Comparison of ENCODE assay signal across 1 cellular context in genomic region chr2:212538156-212539144, GRCh38.
TF ChIP-seq lines count a peak whose summit lies in the region.

TSS of gene ERBB4 (minus strand) at chr2:212538802. CDS start at chr2:212538530, 272 bp downstream.

TF ChIP-seq in H1, 55 proteins besides CTCF, POLR2A, EP300 and RAD21 (continued from another document):
- TF ChIP-seq ZNF274 (IDR thresholded peaks at IDR 0.05; ENCODE audit: borderline replicate concordance, extremely low read depth, low read length), result no peak
- no peak for TF ChIP-seq FOSL1 (IDR thresholded peaks at IDR 0.05; ENCODE audit: insufficient read depth, low read depth, low read length)
- TF ChIP-seq GABPA (IDR thresholded peaks at IDR 0.05; ENCODE audit: borderline replicate concordance, insufficient read depth, low read length), result no peak
- no peak for TF ChIP-seq MAFK (IDR thresholded peaks at IDR 0.05; ENCODE audit: low read depth, low read length)
